20 cellular contexts compared by ENCODE assay signal in the genomic region with DNA sequence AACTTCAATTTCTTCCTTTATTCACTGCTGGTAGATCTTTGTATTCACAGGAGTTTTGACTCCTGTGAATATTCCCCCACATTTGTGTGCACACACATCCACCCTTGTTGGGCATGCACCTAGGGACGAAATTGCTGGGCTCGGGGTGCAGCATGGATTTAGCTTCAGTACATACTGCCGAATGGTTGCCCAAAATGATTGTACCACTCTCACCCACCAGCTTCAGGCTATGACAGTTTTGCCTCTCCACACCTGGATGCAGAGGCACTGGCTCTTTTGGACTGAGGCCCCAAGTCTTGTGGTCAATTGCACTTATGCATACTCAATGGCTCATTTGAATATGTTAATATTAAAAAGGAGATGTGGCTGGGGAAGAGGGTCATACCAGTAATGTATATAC.
DNase-seq lines count a peak whose midpoint lies in the region; ATAC-seq and TF ChIP-seq lines count a peak whose summit lies in the region.
"Had no signal": no experiment of that assay in that cellular context is flagged by ENCODE, and none has a peak within 500 bp of the region (broad histone marks: within the 10 kb centered on the region; RNA-seq: fewer than 3 reads in every experiment).

No MANE protein-coding gene starts in this region.

- TF ChIP-seq EP300 in SK-N-SH (IDR thresholded peaks at IDR 0.05; ENCODE audit: borderline replicate concordance in 1 of 2, low read depth in 1 of 2, low read length in 1 of 2): no peak

- no peak overlapping the region for H2AK5ac ChIP-seq in H9 (ENCODE audit: insufficient read length, low read length)

- H2BK120ac ChIP-seq in H9 (ENCODE audit: low read depth, low read length, poor library complexity, severe bottlenecking): no peak overlapping the region

- WGBS in SK-N-SH (ENCODE audit: low lambda C conversion rate): 61% methylated on average over 3 of the region's 3 CpGs
- WGBS in H9 (ENCODE audit: extremely low coverage, insufficient read length, low lambda C conversion rate): no CpG with 5 or more reads among the region's 3 CpGs

- ATAC-seq in activated CD8-positive, alpha-beta memory T cell treated with anti-CD3 and anti-CD28 coated beads, Interleukin-2, amount 10 ng/mL, durations not matched to agents 7 days and 5 days: no peak
- ATAC-seq: CD8-positive, alpha-beta T cell; GM12878; HepG2 had no signal

- peaks cover 11% of the 10 kb centered on the region for H3K27me3 Mint-ChIP-seq in activated CD8-positive, alpha-beta memory T cell treated with anti-CD3 and anti-CD28 coated beads, Interleukin-2, amount 10 ng/mL, durations not matched to agents 7 days and 5 days
- no peaks in the 10 kb centered on the region; the same call in none of the 2 replicates for H3K27me3 Mint-ChIP-seq in H9 (ENCODE audit: low read depth)

- H3K56ac ChIP-seq in H9 (ENCODE audit: insufficient read length, low read depth, low read length): no peak overlapping the region

- H4K20me1 ChIP-seq in SK-N-SH (ENCODE audit: insufficient read depth) (no peaks in the 10 kb centered on the region), H9 (ENCODE audit: control insufficient read depth, insufficient read depth, insufficient read length) (no peaks in the 10 kb centered on the region)
- H4K20me1 ChIP-seq: BLaER1 had no signal

- H3K79me2 ChIP-seq in SK-N-SH (ENCODE audit: insufficient read depth): no peaks in the 10 kb centered on the region
- no peaks in the 10 kb centered on the region for H3K79me2 ChIP-seq in H9 (ENCODE audit: insufficient read depth, low read length)

- H2BK5ac ChIP-seq in H9 (ENCODE audit: insufficient read length, low read length): no peak overlapping the region

- H3K79me1 ChIP-seq in H9 (ENCODE audit: insufficient read depth, low read depth, low read length, poor library complexity, severe bottlenecking): no peaks in the 10 kb centered on the region

- H2AFZ ChIP-seq in SK-N-SH (ENCODE audit: low read depth): no peak overlapping the region
- H2AFZ ChIP-seq in H9 (ENCODE audit: low read length): no peak overlapping the region

- no peak overlapping the region for H3K27ac Mint-ChIP-seq in activated CD8-positive, alpha-beta memory T cell treated with anti-CD3 and anti-CD28 coated beads, Interleukin-2, amount 10 ng/mL, durations not matched to agents 7 days and 5 days
- H3K27ac Mint-ChIP-seq in H9: no peak overlapping the region
- H3K27ac Mint-ChIP-seq: CD8-positive, alpha-beta T cell had no signal

- no peaks in the 10 kb centered on the region for H3K36me3 ChIP-seq in SK-N-SH (replicated peaks in 1 of 2; ENCODE audit: control insufficient read depth in 1 of 2, insufficient read depth in 2 of 2, low read length in 1 of 2)
- H3K36me3 ChIP-seq: BLaER1 had no signal

- TF ChIP-seq CTCF in coronary artery (IDR thresholded peaks at IDR 0.05) (no peak), SK-N-SH (IDR thresholded peaks at IDR 0.05) (no peak), H9 (conservative IDR thresholded peaks at IDR 0.05) (no peak)

- no peak overlapping the region for H4K8ac ChIP-seq in H9 (replicated peaks; ENCODE audit: insufficient read length, low read depth, low read length)

- no peak overlapping the region for H3K18ac ChIP-seq in H9 (ENCODE audit: insufficient read length, low read depth, low read length)

- no peak overlapping the region for H3K4me3 ChIP-seq in coronary artery
- H3K4me3 ChIP-seq in SK-N-SH (ENCODE audit: low read depth in 2 of 2, low read length in 1 of 2): no peak overlapping the region
- H3K4me3 ChIP-seq: BLaER1, GM12878 had no signal

- H2BK15ac ChIP-seq in H9 (ENCODE audit: low read depth, low read length): no peak overlapping the region

- no peak overlapping the region for H3K27ac ChIP-seq in coronary artery
- H3K27ac ChIP-seq in SK-N-SH (ENCODE audit: low read depth in 2 of 2, low read length in 1 of 2): no peak overlapping the region
- H3K27ac ChIP-seq in H9 (ENCODE audit: insufficient read length, low read depth, low read length): no peak overlapping the region
- H3K27ac ChIP-seq: BLaER1 had no signal

- H3K27me3 ChIP-seq in SK-N-SH (ENCODE audit: insufficient read depth): no peaks in the 10 kb centered on the region
- no peaks in the 10 kb centered on the region for H3K27me3 ChIP-seq in H9 (ENCODE audit: insufficient read depth, low read length)
- H3K27me3 ChIP-seq: BLaER1 had no signal

- H3K9ac ChIP-seq in SK-N-SH (no peak overlapping the region), H9 (ENCODE audit: extremely low read depth, insufficient read length, low read length) (no peak overlapping the region)
- H3K9ac ChIP-seq: BLaER1 had no signal

- H2BK12ac ChIP-seq in H9 (ENCODE audit: insufficient read length, low read depth, low read length): no peak overlapping the region

- peaks cover 14% of the 10 kb centered on the region for H3K9me3 Mint-ChIP-seq in activated CD8-positive, alpha-beta memory T cell treated with anti-CD3 and anti-CD28 coated beads, Interleukin-2, amount 10 ng/mL, durations not matched to agents 7 days and 5 days (ENCODE audit: low read depth)
- peaks cover 24 to 28% of the 10 kb centered on the region in 2 experiments for H3K9me3 Mint-ChIP-seq in H9

- no peaks in the 10 kb centered on the region for H3K9me2 ChIP-seq in SK-N-SH

- no peak for TF ChIP-seq RAD21 in SK-N-SH (IDR thresholded peaks at IDR 0.05; ENCODE audit: low read length)

- H2BK20ac ChIP-seq in H9 (ENCODE audit: low read depth, low read length, poor library complexity, severe bottlenecking): no peak overlapping the region

- no peak overlapping the region for H3K14ac ChIP-seq in H9 (ENCODE audit: insufficient read depth, low read length)

- H3K4me1 ChIP-seq in SK-N-SH (ENCODE audit: control insufficient read depth in 1 of 2, insufficient read depth in 2 of 2, low read depth in 1 of 2, low read length in 1 of 2): no peaks in the 10 kb centered on the region
- no peaks in the 10 kb centered on the region for H3K4me1 ChIP-seq in H9 (ENCODE audit: insufficient read depth, low read length)
- H3K4me1 ChIP-seq: BLaER1 had no signal

- no peak overlapping the region for H3K4me2 ChIP-seq in SK-N-SH
- H3K4me2 ChIP-seq in H9 (ENCODE audit: insufficient read depth, insufficient read length, low read length): no peak overlapping the region
- H3K4me2 ChIP-seq: BLaER1 had no signal

- no peak overlapping the region for H3K4me3 Mint-ChIP-seq in activated CD8-positive, alpha-beta memory T cell treated with anti-CD3 and anti-CD28 coated beads, Interleukin-2, amount 10 ng/mL, durations not matched to agents 7 days and 5 days
- no peak overlapping the region for H3K4me3 Mint-ChIP-seq in H9
- H3K4me3 Mint-ChIP-seq: CD14-positive monocyte; CD8-positive, alpha-beta T cell had no signal

- no peak overlapping the region for H3K23ac ChIP-seq in H9 (ENCODE audit: insufficient read length, low read depth, low read length)

- DNase-seq in activated CD8-positive, alpha-beta memory T cell treated with anti-CD3 and anti-CD28 coated beads, Interleukin-2, amount 50 U/mL, for 48 hours: peak; percentile 29
- no peak for DNase-seq in activated CD8-positive, alpha-beta memory T cell treated with anti-CD3 and anti-CD28 coated beads, Interleukin-2, amount 10 ng/mL, durations not matched to agents 7 days and 5 days
- DNase-seq in coronary artery (ENCODE audit: low spot score): peak; percentile 52
- DNase-seq in mesenteric fat pad (ENCODE audit: low spot score): peak; percentile 33
- DNase-seq in COLO668 (lab: John Stamatoyannopoulos, UW; ENCODE audit: unreplicated experiment): no peak
- DNase-seq in SK-N-SH: no peak
- no peak for DNase-seq in H9
- DNase-seq: 8988T; CD8-positive, alpha-beta T cell; COR-L47; DMS 273 treated with DMSO at 0.1 percent for 48 hours; DMS53; DND-41; EL; GOT3; H7 had no signal

- H3K23me2 ChIP-seq in H9 (ENCODE audit: insufficient read length, low read depth, low read length, poor library complexity, severe bottlenecking): no peaks in the 10 kb centered on the region

- H3K4me1 Mint-ChIP-seq in activated CD8-positive, alpha-beta memory T cell treated with anti-CD3 and anti-CD28 coated beads, Interleukin-2, amount 10 ng/mL, durations not matched to agents 7 days and 5 days: no peaks in the 10 kb centered on the region
- H3K4me1 Mint-ChIP-seq in H9: peaks cover 7 to 10% of the 10 kb centered on the region in 2 experiments
- H3K4me1 Mint-ChIP-seq: CD14-positive monocyte had no signal

- H3K9me3 ChIP-seq in SK-N-SH (peaks cover 18% of the 10 kb centered on the region; the same call in 1 of the 2 replicates), H9 (ENCODE audit: control insufficient read depth, low read depth, low read length) (peaks cover 6% of the 10 kb centered on the region)

- no peak overlapping the region for H3K4ac ChIP-seq in H9 (ENCODE audit: low read depth, low read length)

- H3T11ph ChIP-seq in H9 (ENCODE audit: low read length): no peak overlapping the region

- no peak overlapping the region for H4K5ac ChIP-seq in H9 (ENCODE audit: insufficient read length, low read depth, low read length)

- no peaks in the 10 kb centered on the region for H3F3A ChIP-seq in SK-N-SH (replicated peaks; ENCODE audit: insufficient read depth)

- peaks cover 8% of the 10 kb centered on the region for H3K36me3 Mint-ChIP-seq in activated CD8-positive, alpha-beta memory T cell treated with anti-CD3 and anti-CD28 coated beads, Interleukin-2, amount 10 ng/mL, durations not matched to agents 7 days and 5 days
- peaks cover 2 to 18% (median 16%) of the 10 kb centered on the region in 3 experiments for H3K36me3 Mint-ChIP-seq in H9 (ENCODE audit: insufficient read depth in 1 of 3, low read depth in 3 of 3)

- CTCF ChIA-PET in activated CD8-positive, alpha-beta memory T cell treated with anti-CD3 and anti-CD28 coated beads, Interleukin-2, amount 10 ng/mL, durations not matched to agents 7 days and 5 days (lab: Charles Lee): no interaction called here
- CTCF ChIA-PET in SK-N-SH (lab: Yijun Ruan, JAX): no interaction called here

- POLR2A ChIA-PET in SK-N-SH (lab: Yijun Ruan, JAX): no interaction called here

- H4K91ac ChIP-seq in H9 (ENCODE audit: insufficient read length, low read depth, low read length): no peak overlapping the region

TF ChIP-seq in SK-N-SH, 30 proteins besides CTCF, POLR2A, EP300 and RAD21 (continues in another document):
- TF ChIP-seq, protein P1, sequence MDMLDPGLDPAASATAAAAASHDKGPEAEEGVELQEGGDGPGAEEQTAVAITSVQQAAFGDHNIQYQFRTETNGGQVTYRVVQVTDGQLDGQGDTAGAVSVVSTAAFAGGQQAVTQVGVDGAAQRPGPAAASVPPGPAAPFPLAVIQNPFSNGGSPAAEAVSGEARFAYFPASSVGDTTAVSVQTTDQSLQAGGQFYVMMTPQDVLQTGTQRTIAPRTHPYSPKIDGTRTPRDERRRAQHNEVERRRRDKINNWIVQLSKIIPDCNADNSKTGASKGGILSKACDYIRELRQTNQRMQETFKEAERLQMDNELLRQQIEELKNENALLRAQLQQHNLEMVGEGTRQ (IDR thresholded peaks at IDR 0.05; ENCODE audit: borderline replicate concordance, low read depth, low read length): no peak
- no peak for TF ChIP-seq FOXM1 (IDR thresholded peaks at IDR 0.05; ENCODE audit: low read depth)

Comparison
In these comparisons a context has a peak if more than half of its experiments do, and no peak if none do; other contexts are left out.
1. DNase-seq: peak in activated CD8-positive, alpha-beta memory T cell treated with anti-CD3 and anti-CD28 coated beads, Interleukin-2, amount 50 U/mL, for 48 hours (single experiment), coronary artery (single experiment) and mesenteric fat pad (single experiment); none in activated CD8-positive, alpha-beta memory T cell treated with anti-CD3 and anti-CD28 coated beads, Interleukin-2, amount 10 ng/mL, durations not matched to agents 7 days and 5 days (single experiment), COLO668 (single experiment), SK-N-SH (single experiment) and H9 (single experiment).